ENCODE assay signal across 24 cellular contexts in the genomic region with DNA sequence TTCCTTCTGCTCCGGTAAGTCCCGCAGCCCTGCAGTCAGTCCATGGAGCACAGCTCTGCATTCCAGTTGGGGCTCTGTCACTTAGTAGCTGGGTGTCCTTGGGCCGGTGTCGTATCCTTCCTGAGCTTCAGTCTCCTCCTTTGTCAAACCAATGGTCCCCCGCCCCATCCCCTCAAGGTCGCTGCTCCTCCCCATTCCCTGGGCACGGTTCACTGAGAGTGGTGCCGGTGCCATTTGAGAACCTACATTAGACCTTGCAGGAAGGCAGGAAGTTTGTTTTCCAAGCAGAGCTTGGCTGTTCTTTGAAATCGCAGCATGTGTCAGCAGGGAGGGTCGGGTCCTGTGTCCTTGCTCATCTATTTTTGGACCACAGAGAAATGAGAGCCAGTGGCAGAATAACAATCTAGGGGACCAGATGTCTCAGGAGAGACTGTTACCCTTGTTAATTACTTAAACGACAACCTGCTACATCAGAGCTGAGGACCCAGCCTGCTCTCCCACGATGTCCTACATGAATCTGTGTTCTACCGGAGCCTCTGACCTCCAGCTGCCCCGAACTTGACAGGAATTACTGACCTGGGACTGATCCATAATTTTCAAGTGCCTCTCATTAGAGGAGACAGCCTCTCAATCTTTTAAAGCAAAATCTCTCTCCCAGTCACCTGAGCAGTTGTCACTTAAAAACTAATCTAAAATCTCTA. TPM values are rescaled to one million over a fixed set of nuclear protein-coding genes. Genes with fewer than 3 reads are reported as not detected.
A peak's percentile ranks its signal among the peaks of the same experiment; 100 is the strongest.
DNase-seq lines count a peak whose midpoint lies in the region; ATAC-seq, FAIRE-seq and TF ChIP-seq lines count a peak whose summit lies in the region.
"Had no signal": no experiment of that assay in that cellular context is flagged by ENCODE, and none has a peak within 500 bp of the region (broad histone marks: within the 10 kb centered on the region; RNA-seq: fewer than 3 reads in every experiment).

No MANE protein-coding gene starts in this region.

- peaks cover 0 to 24% (median 4%) of the 10 kb centered on the region in 12 donors for H3K4me1 ChIP-seq in heart left ventricle
- H3K4me1 ChIP-seq in psoas muscle, result peaks cover 14% of the 10 kb centered on the region

- intact Hi-C loops in heart left ventricle (cut with DNase I), result loop anchor here in 1 of 10 donors (5.0 kb wide), 1 partner anchor 148 kb away; a partner anchor contains a TSS
- intact Hi-C loops in psoas muscle (cut with DNase I), result no loop called here

- peak overlapping the region in 2 of 12 donors; percentile 11 to 27 for H3K27ac ChIP-seq in heart left ventricle
- no peak overlapping the region for H3K27ac ChIP-seq in psoas muscle

- DNase-seq in NCI-H2081 (lab: John Stamatoyannopoulos, UW) (peak; percentile 37 to 85), NCI-H2081 treated with DMSO at 0.1 percent for 48 hours (lab: John Stamatoyannopoulos, UW) (no peak), NCI-H524 treated with DMSO at 0.1 percent for 48 hours (lab: John Stamatoyannopoulos, UW) (peak; percentile 90), heart left ventricle (no peak), psoas muscle (no peak), H4 (ENCODE audit: low spot score) (no peak), GM12892 (ENCODE audit: insufficient read length) (no peak), kidney tubule cell (ENCODE audit: low spot score) (no peak)
- DNase-seq: activated CD8-positive, alpha-beta T cell treated with anti-CD3 and anti-CD28 coated beads for 36 hours; activated gamma-delta T cell treated with Interleukin-2 at 50 U/mL for 16 hours; AML-193; amniotic stem cell; CD8-positive, alpha-beta memory T cell; DMS153; GF-D8; head of caudate nucleus; IMR-90; NCI-H1436; NCI-H446; RPMI8226; trophoblast cell had no signal

- H3K27me3 ChIP-seq in heart left ventricle, result peaks cover 0 to 10% (median 0%) of the 10 kb centered on the region in 9 donors
- peaks cover 0 to 29% (median 3%) of the 10 kb centered on the region in 3 donors for H3K27me3 ChIP-seq in psoas muscle (ENCODE audit: insufficient read depth in 3 of 3, low read length in 2 of 3)

- peaks cover 0 to 3% (median 0%) of the 10 kb centered on the region in 12 donors for H3K9me3 ChIP-seq in heart left ventricle
- no peaks in the 10 kb centered on the region for H3K9me3 ChIP-seq in psoas muscle

- no peak for TF ChIP-seq CTCF in heart left ventricle (IDR thresholded peaks at IDR 0.05)
- TF ChIP-seq CTCF in psoas muscle (IDR thresholded peaks at IDR 0.05), result no peak

- WGBS in heart left ventricle, 4 donors, result 17 to 25% (median 22%) methylated on average over 13 to 14 of the region's 14 CpGs
- WGBS in psoas muscle, 3 donors, result 15 to 16% (median 16%) methylated on average over 14 of the region's 14 CpGs

- H3K4me3 ChIP-seq in heart left ventricle (peak overlapping the region in 1 of 12 donors; percentile 13), psoas muscle (peak overlapping the region; percentile 22)

- TF ChIP-seq POLR2A in heart left ventricle (IDR thresholded peaks at IDR 0.05) (no peak), GM12892 (IDR thresholded peaks at IDR 0.05; ENCODE audit: low read depth, low read length) (no peak)

- ATAC-seq in heart left ventricle, result peak in 3 of 4 donors; percentile 29 to 78 (median 50)
- ATAC-seq in psoas muscle, result peak in 2 of 4 donors; percentile 45 to 60
- ATAC-seq: activated CD8-positive, alpha-beta T cell treated with anti-CD3 and anti-CD28 coated beads for 36 hours had no signal

- H3K36me3 ChIP-seq in heart left ventricle (no peaks in the 10 kb centered on the region), psoas muscle (ENCODE audit: insufficient read depth in 1 of 2, low read depth in 1 of 2) (no peaks in the 10 kb centered on the region)

- no peak for FAIRE-seq in GM12892 (lab: Jason Lieb, UNC)

RNA-seq across cellular contexts. Expression of a gene that starts 21.7 kb away (rescaled TPM):
- total RNA-seq in heart left ventricle (not detected), psoas muscle (not detected)
- polyA plus RNA-seq in heart left ventricle (not detected), psoas muscle (not detected)
- not detected in 2 replicates for total RNA-seq in H4 (2014; rRNA removed; shearing (Covaris generic))
- polyA plus RNA-seq in GM12892 (2012; ENCODE audit: missing spikeins), result not detected
- total RNA-seq: A172; activated CD8-positive, alpha-beta T cell treated with anti-CD3 and anti-CD28 coated beads for 36 hours; CD8-positive, alpha-beta memory T cell; IMR-90; liver; mucosa of gallbladder had no signal
- polyA plus RNA-seq: CD8-positive, alpha-beta memory T cell; IMR-90; liver had no signal

Comparison
In these comparisons a context has a peak if more than half of its experiments do, and no peak if none do; other contexts are left out.
1. DNase-seq: peak in NCI-H2081 (2 of 2) and NCI-H524 treated with DMSO at 0.1 percent for 48 hours (single experiment); none in NCI-H2081 treated with DMSO at 0.1 percent for 48 hours (single experiment), heart left ventricle (0 of 5), psoas muscle (0 of 2), H4 (single experiment), GM12892 (single experiment) and kidney tubule cell (single experiment).